In genomic region chr9:127223810-127224177, GRCh38 we compare ENCODE assay signal across 8 cellular contexts. TPM values are rescaled to one million over a fixed set of nuclear protein-coding genes. Genes with fewer than 3 reads are reported as not detected.
DNase-seq lines count a peak whose midpoint lies in the region; ATAC-seq and TF ChIP-seq lines count a peak whose summit lies in the region.

No MANE protein-coding gene starts in this region.

- no peak for ATAC-seq in naive B cell (ENCODE audit: low read depth in 2 of 2)
- no peak for ATAC-seq in GM19452 (IDR thresholded peaks at IDR 0.05; ENCODE audit: unreplicated experiment)
- ATAC-seq in GM19351 (IDR thresholded peaks at IDR 0.05; ENCODE audit: unreplicated experiment) = no peak

- no peak overlapping the region for H3K9ac ChIP-seq in HUES64 (ENCODE audit: low read depth, low read length)

- no peak overlapping the region for H3K27ac ChIP-seq in ACC112 (ENCODE audit: low read depth, low read length)
- H3K27ac ChIP-seq in HUES64 (ENCODE audit: low read depth, low read length) = no peak overlapping the region

- H3K9me3 Mint-ChIP-seq in naive B cell = peaks cover 0 to 4% (median 0%) of the 10 kb centered on the region in 7 donors

- H3K27me3 ChIP-seq in ACC112 (ENCODE audit: insufficient read depth, low read length) (peaks cover 42% of the 10 kb centered on the region), HUES64 (ENCODE audit: insufficient read depth, low read length) (peaks cover 41% of the 10 kb centered on the region)

- no peaks in the 10 kb centered on the region for H3K36me3 Mint-ChIP-seq in naive B cell

- H3K4me3 Mint-ChIP-seq in naive B cell = peak overlapping the region; percentile 56 to 96 (median 87)

- no peak for TF ChIP-seq CTCF in choroid plexus epithelial cell (conservative IDR thresholded peaks at IDR 0.05; ENCODE audit: low read depth, low read length)

- peaks cover 35 to 41% (median 40%) of the 10 kb centered on the region in 3 donors for H3K4me1 Mint-ChIP-seq in naive B cell

- H3K4me1 ChIP-seq in ACC112 (ENCODE audit: control insufficient read depth, insufficient read depth, low read length, unreplicated experiment) (peaks cover 10% of the 10 kb centered on the region), HUES64 (ENCODE audit: insufficient read depth, low read length) (no peaks in the 10 kb centered on the region)

- H3K4me3 ChIP-seq in ACC112 (ENCODE audit: low read depth, low read length) (peak overlapping the region; percentile 89), HUES64 (ENCODE audit: low read length) (peak overlapping the region; percentile 71), choroid plexus epithelial cell (ENCODE audit: low read depth, low read length) (peak overlapping the region; percentile 60)

- H3K79me2 ChIP-seq in ACC112 (ENCODE audit: control insufficient read depth, insufficient read depth, low read length, unreplicated experiment) = no peaks in the 10 kb centered on the region

- H2AFZ ChIP-seq in ACC112 (ENCODE audit: low read length, unreplicated experiment) = no peak overlapping the region

- H3K9me3 ChIP-seq in HUES64 (ENCODE audit: insufficient read depth, low read depth, low read length) = no peaks in the 10 kb centered on the region

- H3K27me3 Mint-ChIP-seq in naive B cell = no peaks in the 10 kb centered on the region

- WGBS in HUES64 = 36% methylated on average over 8 of the region's 8 CpGs

- H3K27ac Mint-ChIP-seq in naive B cell = peak overlapping the region in 4 of 6 donors; percentile 60 to 100 (median 98)

- DNase-seq in choroid plexus epithelial cell (ENCODE audit: low read depth) (no peak), naive B cell (no peak), occipital lobe (lab: John Stamatoyannopoulos, UW) (no peak), AG20443 (ENCODE audit: low spot score) (no peak)

- no peaks in the 10 kb centered on the region for H3K36me3 ChIP-seq in ACC112 (ENCODE audit: insufficient read depth, low read length)
- H3K36me3 ChIP-seq in HUES64 (ENCODE audit: insufficient read depth, low read length) = no peaks in the 10 kb centered on the region

RNA-seq across cellular contexts. Expression of gene GARNL3, which starts 40.8 kb away (rescaled TPM):
- polyA plus RNA-seq in HUES64 (2013, experiment 1 of 2) = 3.5 TPM
- 3.9 TPM for polyA plus RNA-seq in HUES64 (2013, experiment 2 of 2)
- polyA plus RNA-seq in naive B cell (ENCODE audit: low read depth in 6 of 6) = 1 to 10 TPM in 2 of 6 donors, under 1 TPM in 2, not detected in 2; 0.71 to 3.1 (median 1.1) TPM
- total RNA-seq in occipital lobe = 76.4 TPM
